13 cellular contexts compared by ENCODE assay signal in genomic region chr15:38530113-38530512, GRCh38. TPM values are rescaled to one million over a fixed set of nuclear protein-coding genes. Genes with fewer than 3 reads are reported as not detected.
A peak's percentile ranks its signal among the peaks of the same experiment; 100 is the strongest.
DNase-seq lines count a peak whose midpoint lies in the region; FAIRE-seq and TF ChIP-seq lines count a peak whose summit lies in the region.
"Had no signal": no experiment of that assay in that cellular context is flagged by ENCODE, and none has a peak within 500 bp of the region (broad histone marks: within the 10 kb centered on the region; RNA-seq: fewer than 3 reads in every experiment).

No MANE protein-coding gene starts in this region.

- no peak overlapping the region for H3K23ac ChIP-seq in mesenchymal stem cell (ENCODE audit: low read length in 2 of 2)

- no peak overlapping the region for H2BK5ac ChIP-seq in mesenchymal stem cell (ENCODE audit: low read depth, low read length, poor library complexity, severe bottlenecking)

- no peaks in the 10 kb centered on the region for H3K79me1 ChIP-seq in mesenchymal stem cell (replicated peaks; ENCODE audit: low read length, poor library complexity, severe bottlenecking)

- peaks cover 98% of the 10 kb centered on the region for H3K36me3 Mint-ChIP-seq in activated CD4-positive, alpha-beta memory T cell treated with anti-CD3 and anti-CD28 coated beads, Interleukin-2, amount 10 ng/mL, durations not matched to agents 7 days and 5 days (ENCODE audit: low read depth)

- H4K8ac ChIP-seq in mesenchymal stem cell (ENCODE audit: low read length) = no peak overlapping the region

- peak overlapping the region; percentile 42 for H3K27ac Mint-ChIP-seq in activated CD4-positive, alpha-beta memory T cell treated with anti-CD3 and anti-CD28 coated beads, Interleukin-2, amount 10 ng/mL, durations not matched to agents 7 days and 5 days

- H3K9ac ChIP-seq in mesenchymal stem cell (ENCODE audit: low read length) = no peak overlapping the region

- no peak overlapping the region for H3K4me3 Mint-ChIP-seq in activated CD4-positive, alpha-beta memory T cell treated with anti-CD3 and anti-CD28 coated beads, Interleukin-2, amount 10 ng/mL, durations not matched to agents 7 days and 5 days

- intact Hi-C loops in tibial artery (cut with DNase I; ENCODE audit: low total_unique reads) = no loop called here
- intact Hi-C loops in posterior cingulate gyrus (cut with DNase I) = no loop called here

- H3K4me1 ChIP-seq in mesenchymal stem cell (ENCODE audit: control insufficient read depth, insufficient read depth, low read depth, low read length) = peaks cover 2% of the 10 kb centered on the region
- H3K4me1 ChIP-seq in tibial artery = peaks cover 0 to 4% (median under 1%) of the 10 kb centered on the region in 4 donors

- no peak overlapping the region for H2AK5ac ChIP-seq in mesenchymal stem cell (ENCODE audit: low read length, severe bottlenecking)

- CTCF ChIA-PET in activated CD4-positive, alpha-beta memory T cell treated with anti-CD3 and anti-CD28 coated beads, Interleukin-2, amount 10 ng/mL, durations not matched to agents 7 days and 5 days (lab: Charles Lee) = interaction anchor here (0.6 to 1.1 kb wide), 3 partner anchors 13 to 34 kb away, joined by 3 read pairs; no protein-coding TSS in a partner anchor

- peak overlapping the region; percentile 56 for H4K91ac ChIP-seq in mesenchymal stem cell (ENCODE audit: low read length)

- FAIRE-seq in GM12892 (lab: Jason Lieb, UNC) = peak; percentile 14

- H2AFZ ChIP-seq in mesenchymal stem cell (ENCODE audit: low read depth, low read length) = no peak overlapping the region

- H3K4ac ChIP-seq in mesenchymal stem cell (ENCODE audit: low read depth in 1 of 2, low read length in 2 of 2) = no peak overlapping the region

- 73% methylated on average over 1 of the region's 1 CpG for WGBS in mesenchymal stem cell

- no peak for TF ChIP-seq CTCF in tibial artery (IDR thresholded peaks at IDR 0.05)

- H3K27me3 ChIP-seq in mesenchymal stem cell (ENCODE audit: control insufficient read depth in 1 of 2, insufficient read depth in 1 of 2, low read length in 2 of 2) (peaks cover 0 to 12% of the 10 kb centered on the region in 2 experiments), tibial artery (no peaks in the 10 kb centered on the region)

- no peak overlapping the region for H2BK12ac ChIP-seq in mesenchymal stem cell (ENCODE audit: low read length in 2 of 2)

- H3K27ac ChIP-seq in mesenchymal stem cell (ENCODE audit: low read length, poor library complexity, severe bottlenecking) = no peak overlapping the region
- no peak overlapping the region for H3K27ac ChIP-seq in tibial artery

- H3K27me3 Mint-ChIP-seq in activated CD4-positive, alpha-beta memory T cell treated with anti-CD3 and anti-CD28 coated beads, Interleukin-2, amount 10 ng/mL, durations not matched to agents 7 days and 5 days = no peaks in the 10 kb centered on the region

- POLR2A ChIA-PET in activated CD4-positive, alpha-beta memory T cell treated with anti-CD3 and anti-CD28 coated beads, Interleukin-2, amount 10 ng/mL, durations not matched to agents 7 days and 5 days (lab: Charles Lee) = interaction anchor here (1.0 kb wide), 1 partner anchor 81 kb away, joined by 4 read pairs; no protein-coding TSS in a partner anchor

- DNase-seq in GM12892 (ENCODE audit: insufficient read length) = no peak
- DNase-seq in HCEC 1CT = peak; percentile 26
- DNase-seq in activated CD4-positive, alpha-beta memory T cell treated with anti-CD3 and anti-CD28 coated beads, Interleukin-2, amount 10 ng/mL, durations not matched to agents 7 days and 5 days = peak; percentile 33
- no peak for DNase-seq in mesenchymal stem cell
- no peak for DNase-seq in tibial artery
- no peak for DNase-seq in HUDEP-2 (lab: John Stamatoyannopoulos, UW; ENCODE audit: unreplicated experiment in 76 of 76)
- DNase-seq in posterior cingulate gyrus = no peak
- DNase-seq in GM03348 (ENCODE audit: low spot score) = no peak
- DNase-seq: COR-L47, foreskin melanocyte, MV-4-11, NCI-H526 treated with DMSO at 0.1 percent for 48 hours had no signal

- H3K4me1 Mint-ChIP-seq in activated CD4-positive, alpha-beta memory T cell treated with anti-CD3 and anti-CD28 coated beads, Interleukin-2, amount 10 ng/mL, durations not matched to agents 7 days and 5 days = peaks cover 88% of the 10 kb centered on the region

- H3K4me2 ChIP-seq in mesenchymal stem cell (ENCODE audit: low read length, poor library complexity, severe bottlenecking) = no peak overlapping the region

- no peaks in the 10 kb centered on the region for H3K9me3 Mint-ChIP-seq in activated CD4-positive, alpha-beta memory T cell treated with anti-CD3 and anti-CD28 coated beads, Interleukin-2, amount 10 ng/mL, durations not matched to agents 7 days and 5 days

- H2BK15ac ChIP-seq in mesenchymal stem cell (ENCODE audit: low read depth, poor library complexity, severe bottlenecking) = no peak overlapping the region

- no peak overlapping the region for H3K14ac ChIP-seq in mesenchymal stem cell (ENCODE audit: low read length in 2 of 2)

- H2BK120ac ChIP-seq in mesenchymal stem cell (ENCODE audit: low read depth, low read length) = no peak overlapping the region

- H3K9me3 ChIP-seq in mesenchymal stem cell (ENCODE audit: control insufficient read depth, low read length) = no peaks in the 10 kb centered on the region
- no peaks in the 10 kb centered on the region for H3K9me3 ChIP-seq in tibial artery

- no peaks in the 10 kb centered on the region for H3K36me3 ChIP-seq in mesenchymal stem cell (ENCODE audit: control insufficient read depth in 1 of 2, insufficient read depth in 2 of 2, low read depth in 1 of 2, low read length in 2 of 2)
- H3K36me3 ChIP-seq in tibial artery = no peaks in the 10 kb centered on the region

- no peak overlapping the region for H3K18ac ChIP-seq in mesenchymal stem cell (ENCODE audit: low read depth in 1 of 2, low read length in 2 of 2)

- H3K4me3 ChIP-seq in mesenchymal stem cell (ENCODE audit: insufficient read depth in 1 of 2, low read depth in 1 of 2, low read length in 2 of 2) (no peak overlapping the region), tibial artery (no peak overlapping the region)
- H3K4me3 ChIP-seq: lung had no signal

- no peak for TF ChIP-seq POLR2A in GM12892 (IDR thresholded peaks at IDR 0.05; ENCODE audit: low read depth, low read length)

RNA-seq across cellular contexts. Expression of gene RASGRP1, which starts 34.5 kb away (rescaled TPM):
- polyA plus RNA-seq in GM12892 (2012; ENCODE audit: missing spikeins) = 18.1 TPM
- total RNA-seq in activated CD4-positive, alpha-beta memory T cell treated with anti-CD3 and anti-CD28 coated beads, Interleukin-2, amount 10 ng/mL, durations not matched to agents 7 days and 5 days = 100 to 1,000 TPM; 200 to 208 TPM
- 0.01 TPM for polyA plus RNA-seq in mesenchymal stem cell (2013, experiment 1 of 2)
- 0.01 TPM for polyA plus RNA-seq in mesenchymal stem cell (2013, experiment 2 of 2)

Comparison
In these comparisons a context has a peak if more than half of its experiments do, and no peak if none do; other contexts are left out.
1. DNase-seq: peak in HCEC 1CT (single experiment) and activated CD4-positive, alpha-beta memory T cell treated with anti-CD3 and anti-CD28 coated beads, Interleukin-2, amount 10 ng/mL, durations not matched to agents 7 days and 5 days (single experiment); none in GM12892 (single experiment), mesenchymal stem cell (single experiment), tibial artery (0 of 2), HUDEP-2 (0 of 76), posterior cingulate gyrus (0 of 10) and GM03348 (single experiment).